Comparison of ENCODE assay signal across 8 cellular contexts in genomic region chr5:139438707-139439012, GRCh38. TPM values are rescaled to one million over a fixed set of nuclear protein-coding genes. Genes with fewer than 3 reads are reported as not detected.
DNase-seq lines count a peak whose midpoint lies in the region; ATAC-seq, FAIRE-seq and TF ChIP-seq lines count a peak whose summit lies in the region.

No MANE protein-coding gene starts in this region.

- H3K27me3 ChIP-seq in CD8-positive, alpha-beta T cell (ENCODE audit: insufficient read depth, low read length): no peaks in the 10 kb centered on the region
- H3K27me3 ChIP-seq in ectodermal cell (ENCODE audit: control insufficient read depth, insufficient read depth, low read length, poor library complexity, severe bottlenecking) (no peaks in the 10 kb centered on the region), neutrophil (no peaks in the 10 kb centered on the region)

- peaks cover 8% of the 10 kb centered on the region for H3K36me3 Mint-ChIP-seq in CD8-positive, alpha-beta T cell

- TF ChIP-seq POLR2A in NB4 (IDR thresholded peaks at IDR 0.05; ENCODE audit: extremely low read depth, insufficient read length): no peak

- peak overlapping the region; percentile 98 for H3K4me3 Mint-ChIP-seq in CD8-positive, alpha-beta T cell

- no peak for TF ChIP-seq CTCF in CD8-positive, alpha-beta T cell (IDR thresholded peaks at IDR 0.05)
- TF ChIP-seq CTCF in NB4 (IDR thresholded peaks at IDR 0.05; ENCODE audit: low read depth, low read length): no peak
- no peak for TF ChIP-seq CTCF in neutrophil (IDR thresholded peaks at IDR 0.05)

- H3K36me3 ChIP-seq in CD8-positive, alpha-beta T cell (ENCODE audit: insufficient read depth, low read length): no peaks in the 10 kb centered on the region
- peaks cover 3% of the 10 kb centered on the region for H3K36me3 ChIP-seq in ectodermal cell (ENCODE audit: control insufficient read depth, insufficient read depth, low read length)
- H3K36me3 ChIP-seq in neutrophil: no peaks in the 10 kb centered on the region

- H3K4me1 Mint-ChIP-seq in CD8-positive, alpha-beta T cell (ENCODE audit: low read depth): peaks cover 28% of the 10 kb centered on the region

- no peak for FAIRE-seq in HTR-8/SVneo (lab: Jason Lieb, UNC)
- no peak for FAIRE-seq in urothelium cell line (lab: Jason Lieb, UNC)

- WGBS in ectodermal cell, 2 experiments: 43% methylated on average over 8 of the region's 8 CpGs

- ATAC-seq in CD8-positive, alpha-beta T cell: no peak

- H3K4me1 ChIP-seq in CD8-positive, alpha-beta T cell (ENCODE audit: insufficient read depth, low read length): peaks cover 18% of the 10 kb centered on the region
- H3K4me1 ChIP-seq in ectodermal cell (ENCODE audit: control insufficient read depth, insufficient read depth, low read length) (no peaks in the 10 kb centered on the region), neutrophil (ENCODE audit: control insufficient read depth in 1 of 2, insufficient read depth in 1 of 2, low read depth in 1 of 2, low read length in 1 of 2) (peaks cover 9 to 12% of the 10 kb centered on the region in 2 experiments)

- CTCF ChIA-PET in CD8-positive, alpha-beta T cell (lab: Charles Lee): interaction anchor here (0.7 to 9.3 kb wide), 5 partner anchors 11 to 79 kb away, joined by 3 to 64 read pairs (median 6); partner anchors contain the start of gene STING1

- H3K9me3 Mint-ChIP-seq in CD8-positive, alpha-beta T cell: no peaks in the 10 kb centered on the region

- intact Hi-C loops in CD8-positive, alpha-beta T cell (cut with DNase I, micrococcal nuclease): loop anchor here (1.0 to 2.0 kb wide), 6 partner anchors 16 to 123 kb away; partner anchors contain the start of genes SPATA24 (in 2 of the 2), UBE2D2 (in 2 of the 2) and STING1 (in 1 of the 2)

- H3K27me3 Mint-ChIP-seq in CD8-positive, alpha-beta T cell (ENCODE audit: low read depth): no peaks in the 10 kb centered on the region

- H3K27ac ChIP-seq in CD8-positive, alpha-beta T cell (ENCODE audit: low read depth, low read length): peak overlapping the region; percentile 97
- H3K27ac ChIP-seq in ectodermal cell (ENCODE audit: insufficient read depth, low read depth, low read length, poor library complexity, severe bottlenecking) (no peak overlapping the region), neutrophil (peak overlapping the region; percentile 93)

- peak overlapping the region; percentile 98 for H3K4me3 ChIP-seq in CD8-positive, alpha-beta T cell (ENCODE audit: low read depth, low read length)
- H3K4me3 ChIP-seq in NB4 (ENCODE audit: low read depth, low read length) (peak overlapping the region; percentile 28), ectodermal cell (ENCODE audit: insufficient read depth, low read depth, low read length) (peak overlapping the region; percentile 79), neutrophil (ENCODE audit: low read depth in 1 of 2, low read length in 1 of 2) (peak overlapping the region; percentile 82 to 93)

- no peaks in the 10 kb centered on the region for H3K9me3 ChIP-seq in CD8-positive, alpha-beta T cell (ENCODE audit: low read length)
- H3K9me3 ChIP-seq in ectodermal cell (ENCODE audit: control insufficient read depth, low read length) (no peaks in the 10 kb centered on the region), neutrophil (no peaks in the 10 kb centered on the region)

- peak overlapping the region; percentile 99 for H3K27ac Mint-ChIP-seq in CD8-positive, alpha-beta T cell

- POLR2A ChIA-PET in CD8-positive, alpha-beta T cell (lab: Charles Lee): interaction anchor here (0.7 to 4.1 kb wide), 6 partner anchors 17 to 80 kb away, joined by 3 to 27 read pairs (median 6); partner anchors contain the start of genes SPATA24 and STING1

- no peak for DNase-seq in CD8-positive, alpha-beta T cell
- no peak for DNase-seq in NB4 (ENCODE audit: low read depth)
- no peak for DNase-seq in HTR-8/SVneo (ENCODE audit: insufficient read length, low spot score)
- no peak for DNase-seq in NCI-H2081 (lab: John Stamatoyannopoulos, UW)
- DNase-seq in NK-92 treated with Interleukin-12 subunit alpha and Interleukin-12 subunit beta, amount 100 ng/mL, for 24 hours (lab: John Stamatoyannopoulos, UW): no peak
- no peak for DNase-seq in urothelium cell line (ENCODE audit: low spot score)

RNA-seq across cellular contexts. Expression of gene DNAJC18, which starts 0.7 kb away (rescaled TPM):
- total RNA-seq in CD8-positive, alpha-beta T cell: 10 to 100 TPM in 1 of 2 experiments, 1 to 10 TPM in 1; 8.0 to 10.2 TPM
- polyA plus RNA-seq in ectodermal cell (2013, experiment 1 of 4): 35.7 TPM
- polyA plus RNA-seq in ectodermal cell (2013, experiment 2 of 4): 38.1 TPM
- 30.8 TPM for polyA plus RNA-seq in ectodermal cell (2013, experiment 3 of 4)
- 28.2 TPM for polyA plus RNA-seq in ectodermal cell (2013, experiment 4 of 4)

RNA-seq across cellular contexts. Expression of gene ECSCR, which starts 23.9 kb away (rescaled TPM):
- not detected for total RNA-seq in CD8-positive, alpha-beta T cell
- 0.41 TPM for polyA plus RNA-seq in ectodermal cell (2013, experiment 1 of 4)
- 0.69 TPM for polyA plus RNA-seq in ectodermal cell (2013, experiment 2 of 4)
- 0.48 TPM for polyA plus RNA-seq in ectodermal cell (2013, experiment 3 of 4)
- polyA plus RNA-seq in ectodermal cell (2013, experiment 4 of 4): 0.89 TPM

RNA-seq across cellular contexts. Expression of gene SMIM33, which starts 32.1 kb away (rescaled TPM):
- total RNA-seq in CD8-positive, alpha-beta T cell: not detected
- not detected for polyA plus RNA-seq in ectodermal cell (2013, experiment 1 of 4)
- polyA plus RNA-seq in ectodermal cell (2013, experiment 2 of 4): not detected
- not detected for polyA plus RNA-seq in ectodermal cell (2013, experiment 3 of 4)
- not detected for polyA plus RNA-seq in ectodermal cell (2013, experiment 4 of 4)

RNA-seq across cellular contexts. Expression of gene SPATA24, which starts 34.8 kb away (rescaled TPM):
- 1 to 10 TPM; 2.2 to 3.0 TPM for total RNA-seq in CD8-positive, alpha-beta T cell
- 14.1 TPM for polyA plus RNA-seq in ectodermal cell (2013, experiment 1 of 4)
- 15.4 TPM for polyA plus RNA-seq in ectodermal cell (2013, experiment 2 of 4)
- polyA plus RNA-seq in ectodermal cell (2013, experiment 3 of 4): 11.2 TPM
- 14.8 TPM for polyA plus RNA-seq in ectodermal cell (2013, experiment 4 of 4)

RNA-seq across cellular contexts. Expression of gene PROB1, which starts 43.8 kb away (rescaled TPM):
- under 1 TPM; 0.39 to 0.41 TPM for total RNA-seq in CD8-positive, alpha-beta T cell
- polyA plus RNA-seq in ectodermal cell (2013, experiment 1 of 4): 1.8 TPM
- 2.3 TPM for polyA plus RNA-seq in ectodermal cell (2013, experiment 2 of 4)
- polyA plus RNA-seq in ectodermal cell (2013, experiment 3 of 4): 1.5 TPM
- 2.3 TPM for polyA plus RNA-seq in ectodermal cell (2013, experiment 4 of 4)

Comparison
In these comparisons a context has a peak if more than half of its experiments do, and no peak if none do; other contexts are left out.
1. H3K4me3 ChIP-seq: peak in every context shown above with its lines; median percentile 98 in CD8-positive, alpha-beta T cell; 88 in neutrophil; 79 in ectodermal cell; 28 in NB4.